ENCODE assay signal across 9 cellular contexts in the genomic region with DNA sequence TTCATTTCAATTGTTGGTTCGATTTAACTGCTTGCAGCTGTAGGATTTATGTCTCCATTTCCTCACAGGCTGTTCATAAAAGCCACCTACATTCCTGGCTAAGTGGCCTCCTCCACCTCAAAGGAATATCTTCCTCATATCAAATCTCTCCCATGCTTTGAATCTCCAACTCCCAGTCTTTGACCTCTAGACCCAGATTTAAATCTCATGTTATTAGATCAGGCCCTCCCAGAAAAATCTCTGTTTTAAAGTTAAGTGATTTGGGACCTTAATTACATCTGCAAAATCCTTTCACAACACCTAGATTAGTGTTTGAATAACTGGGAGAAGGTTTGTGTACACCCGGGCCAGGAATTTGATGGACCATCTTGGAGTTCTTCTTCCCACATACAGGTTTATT. TPM values are rescaled to one million over a fixed set of nuclear protein-coding genes. Genes with fewer than 3 reads are reported as not detected.
"Had no signal": no experiment of that assay in that cellular context is flagged by ENCODE, and none has a peak within 500 bp of the region (broad histone marks: within the 10 kb centered on the region; RNA-seq: fewer than 3 reads in every experiment).

No MANE protein-coding gene starts in this region.

- H3K4me3 ChIP-seq: GM23338 had no signal

- H3K36me3 Mint-ChIP-seq: IgD-negative memory B cell had no signal

- H2AFZ ChIP-seq: GM23338 had no signal

- DNase-seq: H9, HCEC 1CT, KG1 had no signal

- H3K27ac Mint-ChIP-seq: GM23338, H9, IgD-negative memory B cell had no signal

- ATAC-seq: GM23338 had no signal

- H3K9me3 Mint-ChIP-seq: IgD-negative memory B cell had no signal

- H3K4me3 Mint-ChIP-seq: H9, IgD-negative memory B cell had no signal

- FAIRE-seq: H1, H54, HTR-8/SVneo had no signal

- H3K4me2 ChIP-seq: GM23338 had no signal

RNA-seq across cellular contexts. Expression of a gene that starts 57.8 kb away (rescaled TPM):
- total RNA-seq: GM23338, H1, HT-29 had no signal
- polyA plus RNA-seq: IgD-negative memory B cell had no signal
